Comparison of ENCODE assay signal across 1 cellular context in the genomic region with DNA sequence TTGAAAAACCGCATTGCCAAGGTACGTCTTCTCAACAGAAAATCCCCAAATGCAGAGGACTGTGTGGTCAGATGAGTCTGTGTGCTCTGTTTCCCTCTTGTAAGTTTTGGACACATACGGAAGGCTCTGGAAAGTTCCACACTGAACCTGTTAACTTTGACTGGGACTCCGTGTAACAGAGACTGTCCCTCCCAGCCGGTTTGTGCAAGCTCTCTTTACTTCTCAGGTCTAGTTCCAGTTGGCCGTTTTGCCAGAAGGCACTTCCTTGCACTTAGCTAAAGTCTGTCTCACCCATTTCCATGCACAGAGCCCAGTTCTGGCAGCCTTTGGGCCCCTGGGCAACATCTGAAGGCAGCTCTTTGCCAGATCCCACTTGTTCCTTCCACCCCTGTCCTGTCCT.
TF ChIP-seq lines count a peak whose summit lies in the region.

No MANE protein-coding gene starts in this region.

TF ChIP-seq in H1, 55 proteins besides CTCF, POLR2A, EP300 and RAD21:
- TF ChIP-seq RBBP5 (IDR thresholded peaks at IDR 0.05; ENCODE audit: borderline replicate concordance, low read depth, low read length) (no peak), SAP30 (IDR thresholded peaks at IDR 0.05; ENCODE audit: insufficient read depth, insufficient replicate concordance, low read length) (no peak), CBX8 (IDR thresholded peaks at IDR 0.05; ENCODE audit: borderline replicate concordance, low read depth, low read length) (no peak), SIX5 (IDR thresholded peaks at IDR 0.05; ENCODE audit: low read depth, low read length) (no peak), RFX5 (IDR thresholded peaks at IDR 0.05; ENCODE audit: borderline replicate concordance, low read depth, low read length) (no peak), TBP (IDR thresholded peaks at IDR 0.05; ENCODE audit: low read depth, low read length) (no peak), JUND (IDR thresholded peaks at IDR 0.05; ENCODE audit: low read length) (no peak), EGR1 (IDR thresholded peaks at IDR 0.05; ENCODE audit: borderline replicate concordance, low read depth, low read length) (no peak), TEAD4 (IDR thresholded peaks at IDR 0.05; ENCODE audit: low read depth, low read length) (no peak), ASH2L (IDR thresholded peaks at IDR 0.05; ENCODE audit: low read length) (no peak), BRCA1 (IDR thresholded peaks at IDR 0.05; ENCODE audit: low read depth, low read length) (no peak), RNF2 (IDR thresholded peaks at IDR 0.05; ENCODE audit: borderline replicate concordance, low read depth, low read length, missing control alignments, poor library complexity, severe bottlenecking) (no peak), FOSL1 (IDR thresholded peaks at IDR 0.05; ENCODE audit: insufficient read depth, low read depth, low read length) (no peak), CHD2 (IDR thresholded peaks at IDR 0.05; ENCODE audit: low read length) (no peak), E2F6 (IDR thresholded peaks at IDR 0.05) (no peak), POLR2AphosphoS5 (IDR thresholded peaks at IDR 0.05; ENCODE audit: low read depth, low read length) (no peak), TAF7 (optimal IDR thresholded peaks at IDR 0.05; ENCODE audit: borderline replicate concordance, low read depth, low read length) (no peak), HDAC2 (IDR thresholded peaks at IDR 0.05; ENCODE audit: borderline replicate concordance in 1 of 2, low read depth in 2 of 2, low read length in 2 of 2) (no peak), TCF12 (IDR thresholded peaks at IDR 0.05; ENCODE audit: low read depth, low read length) (no peak)
